11 cellular contexts compared by ENCODE assay signal in genomic region chr7:104857458-104858425, GRCh38.
A peak's percentile ranks its signal among the peaks of the same experiment; 100 is the strongest.
DNase-seq lines count a peak whose midpoint lies in the region; ATAC-seq and TF ChIP-seq lines count a peak whose summit lies in the region.
"Had no signal": no experiment of that assay in that cellular context is flagged by ENCODE, and none has a peak within 500 bp of the region (broad histone marks: within the 10 kb centered on the region; RNA-seq: fewer than 3 reads in every experiment).

No MANE protein-coding gene starts in this region.

- H3K36me3 Mint-ChIP-seq in activated CD4-positive, alpha-beta T cell treated with anti-CD3 and anti-CD28 coated beads, Interleukin-2, amount 10 ng/mL, durations not matched to agents 7 days and 5 days (ENCODE audit: low read depth) = no peaks in the 10 kb centered on the region
- no peaks in the 10 kb centered on the region for H3K36me3 Mint-ChIP-seq in type B pancreatic cell

- no peaks in the 10 kb centered on the region for H3K27me3 ChIP-seq in KMS-11 (ENCODE audit: insufficient read depth, low read depth)

- H3K4me1 ChIP-seq in KMS-11 (ENCODE audit: low read depth, poor library complexity, severe bottlenecking) = peaks cover 22% of the 10 kb centered on the region
- H3K4me1 ChIP-seq: SJCRH30 had no signal

- no peak overlapping the region for H3K4me3 ChIP-seq in KMS-11 (IDR thresholded peaks at IDR 0.05; ENCODE audit: insufficient read depth, low read depth, low read length)
- H3K4me3 ChIP-seq: SJCRH30 had no signal

- H4K20me1 ChIP-seq in KMS-11 (ENCODE audit: insufficient read depth) = no peaks in the 10 kb centered on the region

- CTCF ChIA-PET in activated CD4-positive, alpha-beta T cell treated with anti-CD3 and anti-CD28 coated beads, Interleukin-2, amount 10 ng/mL, durations not matched to agents 7 days and 5 days (lab: Charles Lee) = interaction anchor here (1.4 kb wide), 1 partner anchor 9 kb away, joined by 4 read pairs; no protein-coding TSS in a partner anchor

- no peak overlapping the region; the same call in 1 of the 2 replicates for H3K9ac ChIP-seq in KMS-11

- no peaks in the 10 kb centered on the region for H3K9me3 Mint-ChIP-seq in activated CD4-positive, alpha-beta T cell treated with anti-CD3 and anti-CD28 coated beads, Interleukin-2, amount 10 ng/mL, durations not matched to agents 7 days and 5 days
- H3K9me3 Mint-ChIP-seq in type B pancreatic cell = no peaks in the 10 kb centered on the region

- POLR2A ChIA-PET in activated CD4-positive, alpha-beta T cell treated with anti-CD3 and anti-CD28 coated beads, Interleukin-2, amount 10 ng/mL, durations not matched to agents 7 days and 5 days (lab: Charles Lee) = no interaction called here

- no peaks in the 10 kb centered on the region for H3K79me2 ChIP-seq in KMS-11 (ENCODE audit: insufficient read depth, low read depth)

- DNase-seq in activated CD4-positive, alpha-beta T cell treated with anti-CD3 and anti-CD28 coated beads, Interleukin-2, amount 10 ng/mL, durations not matched to agents 7 days and 5 days = no peak
- DNase-seq in activated CD4-positive, alpha-beta T cell treated with anti-CD3 and anti-CD28 coated beads for 1 hour = no peak
- peak; percentile 66 for DNase-seq in renal cortical epithelial cell (ENCODE audit: low read depth)
- DNase-seq in type B pancreatic cell (ENCODE audit: extremely low spot score, unreplicated experiment) = no peak
- no peak for DNase-seq in HK-2 (ENCODE audit: unreplicated experiment)
- DNase-seq in LoVo (ENCODE audit: low spot score) = no peak
- DNase-seq: midbrain, NCI-H1930, SJCRH30 had no signal

- ATAC-seq in GM21723 (IDR thresholded peaks at IDR 0.05; ENCODE audit: unreplicated experiment) = peak; percentile 75

- H3K27ac Mint-ChIP-seq in activated CD4-positive, alpha-beta T cell treated with anti-CD3 and anti-CD28 coated beads, Interleukin-2, amount 10 ng/mL, durations not matched to agents 7 days and 5 days = peak overlapping the region; percentile 62
- no peak overlapping the region for H3K27ac Mint-ChIP-seq in type B pancreatic cell

- no peaks in the 10 kb centered on the region for H3K27me3 Mint-ChIP-seq in activated CD4-positive, alpha-beta T cell treated with anti-CD3 and anti-CD28 coated beads, Interleukin-2, amount 10 ng/mL, durations not matched to agents 7 days and 5 days
- H3K27me3 Mint-ChIP-seq in type B pancreatic cell = peaks cover 28% of the 10 kb centered on the region

- H3K4me2 ChIP-seq in KMS-11 = peak overlapping the region; percentile 23

- no peak for TF ChIP-seq CTCF in KMS-11 (conservative IDR thresholded peaks at IDR 0.05; ENCODE audit: low read depth, low read length)
- no peak for TF ChIP-seq CTCF in type B pancreatic cell (conservative IDR thresholded peaks at IDR 0.05)

- no peak overlapping the region for H3K4me3 Mint-ChIP-seq in activated CD4-positive, alpha-beta T cell treated with anti-CD3 and anti-CD28 coated beads, Interleukin-2, amount 10 ng/mL, durations not matched to agents 7 days and 5 days
- no peak overlapping the region for H3K4me3 Mint-ChIP-seq in type B pancreatic cell

- H3K36me3 ChIP-seq in KMS-11 (ENCODE audit: insufficient read depth) = no peaks in the 10 kb centered on the region
- H3K36me3 ChIP-seq: SJCRH30 had no signal

- H3K4me1 Mint-ChIP-seq in activated CD4-positive, alpha-beta T cell treated with anti-CD3 and anti-CD28 coated beads, Interleukin-2, amount 10 ng/mL, durations not matched to agents 7 days and 5 days = peaks cover 17% of the 10 kb centered on the region
- no peaks in the 10 kb centered on the region for H3K4me1 Mint-ChIP-seq in type B pancreatic cell (ENCODE audit: unreplicated experiment)

- peak overlapping the region; percentile 9; the same call in 1 of the 2 replicates for H2AFZ ChIP-seq in KMS-11 (ENCODE audit: low read depth)

- peak overlapping the region; percentile 10; the same call in 1 of the 2 replicates for H3K27ac ChIP-seq in KMS-11
- H3K27ac ChIP-seq: SJCRH30 had no signal
